In genomic region chr15:77621847-77622211, GRCh38 we compare ENCODE assay signal across 1 cellular context.
TF ChIP-seq lines count a peak whose summit lies in the region.

No MANE protein-coding gene starts in this region.

TF ChIP-seq in K562, 482 proteins besides CTCF, POLR2A, EP300 and RAD21 (continued from another document):
- no peak for TF ChIP-seq SRSF3 (IDR thresholded peaks at IDR 0.05; ENCODE audit: insufficient read depth, low read length)
- peak; percentile 31; the same call in 1 of the 2 replicates for TF ChIP-seq ZNF592 (IDR thresholded peaks at IDR 0.05)
